In genomic region chr22:43385770-43386641, GRCh38 we compare ENCODE assay signal across 2 cellular contexts.
A peak's percentile ranks its signal among the peaks of the same experiment; 100 is the strongest.
TF ChIP-seq lines count a peak whose summit lies in the region.

No MANE protein-coding gene starts in this region.

TF ChIP-seq in HEK293T, 16 proteins besides CTCF, POLR2A, EP300 and RAD21:
- no peak for TF ChIP-seq HDGF (IDR thresholded peaks at IDR 0.05; ENCODE audit: borderline replicate concordance)
- no peak for TF ChIP-seq ELF4 (IDR thresholded peaks at IDR 0.05)
- TF ChIP-seq CTBP1 (IDR thresholded peaks at IDR 0.05; ENCODE audit: borderline replicate concordance): no peak
- no peak for TF ChIP-seq NFRKB (IDR thresholded peaks at IDR 0.05)
- TF ChIP-seq SUZ12 (IDR thresholded peaks at IDR 0.05): no peak
- no peak for TF ChIP-seq FOXK2 (IDR thresholded peaks at IDR 0.05)
- no peak for TF ChIP-seq ZNF384 (IDR thresholded peaks at IDR 0.05)
- TF ChIP-seq PKNOX1 (IDR thresholded peaks at IDR 0.05): no peak
- TF ChIP-seq LEF1 (IDR thresholded peaks at IDR 0.05; ENCODE audit: borderline replicate concordance): no peak
- TF ChIP-seq L3MBTL2 (conservative IDR thresholded peaks at IDR 0.05): no peak
- TF ChIP-seq ARNT (IDR thresholded peaks at IDR 0.05): no peak
- TF ChIP-seq SP1 (IDR thresholded peaks at IDR 0.05): no peak
- no peak for TF ChIP-seq TARDBP (IDR thresholded peaks at IDR 0.05)

TF ChIP-seq in HepG2, 621 proteins besides CTCF, POLR2A, EP300 and RAD21 (continues in another document):
- TF ChIP-seq XRCC5 (optimal IDR thresholded peaks at IDR 0.05; ENCODE audit: low read length): peak; percentile 66
- TF ChIP-seq KDM4B (CRISPR knock-in tag; IDR thresholded peaks at IDR 0.05): no peak
- no peak for TF ChIP-seq FOSL2 (CRISPR knock-in tag; IDR thresholded peaks at IDR 0.05)
- 0 out of 2 replicates have a peak, but pooled peaks have one; percentile 27 for TF ChIP-seq ZNF124 (CRISPR knock-in tag; IDR thresholded peaks at IDR 0.05)
- TF ChIP-seq SCMH1 (CRISPR knock-in tag; IDR thresholded peaks at IDR 0.05; ENCODE audit: borderline replicate concordance): no peak
- TF ChIP-seq TRIM24 (CRISPR knock-in tag; IDR thresholded peaks at IDR 0.05): no peak
- TF ChIP-seq ZNF292 (CRISPR knock-in tag; IDR thresholded peaks at IDR 0.05; ENCODE audit: borderline replicate concordance, low read depth): no peak
- no peak for TF ChIP-seq AKNA (CRISPR knock-in tag; IDR thresholded peaks at IDR 0.05; ENCODE audit: borderline replicate concordance)
- TF ChIP-seq SATB2 (CRISPR knock-in tag; IDR thresholded peaks at IDR 0.05): no peak
- TF ChIP-seq PREB (CRISPR knock-in tag; IDR thresholded peaks at IDR 0.05): no peak
- TF ChIP-seq ZNF740 (CRISPR knock-in tag; IDR thresholded peaks at IDR 0.05): no peak
- TF ChIP-seq ZNF556 (CRISPR knock-in tag; IDR thresholded peaks at IDR 0.05; ENCODE audit: borderline replicate concordance): no peak
- no peak for TF ChIP-seq ZNF83 (CRISPR knock-in tag; IDR thresholded peaks at IDR 0.05; ENCODE audit: borderline replicate concordance)
- TF ChIP-seq FUBP1 (CRISPR knock-in tag; IDR thresholded peaks at IDR 0.05; ENCODE audit: borderline replicate concordance): no peak
- TF ChIP-seq RXRA (CRISPR knock-in tag; IDR thresholded peaks at IDR 0.05): 0 out of 2 replicates have a peak, but pooled peaks have one; percentile 30
- TF ChIP-seq FOXJ3 (CRISPR knock-in tag; IDR thresholded peaks at IDR 0.05; ENCODE audit: borderline replicate concordance): no peak
- no peak for TF ChIP-seq ZNF503 (CRISPR knock-in tag; IDR thresholded peaks at IDR 0.05)
- TF ChIP-seq MIER2 (CRISPR knock-in tag; IDR thresholded peaks at IDR 0.05): peak; percentile 38; the same call in 1 of the 2 replicates
- no peak for TF ChIP-seq TFDP1 (CRISPR knock-in tag; IDR thresholded peaks at IDR 0.05; ENCODE audit: borderline replicate concordance)
- no peak for TF ChIP-seq TAF15 (IDR thresholded peaks at IDR 0.05; ENCODE audit: low read depth, low read length, poor library complexity, severe bottlenecking)
- 0 out of 2 replicates have a peak, but pooled peaks have one; percentile 17 for TF ChIP-seq BHLHE40 (IDR thresholded peaks at IDR 0.05; ENCODE audit: low read length)
- no peak for TF ChIP-seq ZNF749 (CRISPR knock-in tag; IDR thresholded peaks at IDR 0.05; ENCODE audit: borderline replicate concordance)
- no peak for TF ChIP-seq MAFK (conservative IDR thresholded peaks at IDR 0.05 in 1 of 2, IDR thresholded peaks at IDR 0.05 in 1 of 2; ENCODE audit: low read length in 2 of 2)
- no peak for TF ChIP-seq SP140L (CRISPR knock-in tag; IDR thresholded peaks at IDR 0.05; ENCODE audit: borderline replicate concordance)
- TF ChIP-seq RFX3 (CRISPR knock-in tag; IDR thresholded peaks at IDR 0.05): no peak
- TF ChIP-seq SMC3 (IDR thresholded peaks at IDR 0.05; ENCODE audit: low read length): peak; percentile 68; the same call in 1 of the 2 replicates
- no peak for TF ChIP-seq TERF1 (CRISPR knock-in tag; IDR thresholded peaks at IDR 0.05)
- 0 out of 4 replicates have a peak, but pooled peaks of 1 of the 2 experiments have one; percentile 41 for TF ChIP-seq KLF16 (CRISPR knock-in tag; IDR thresholded peaks at IDR 0.05)
- TF ChIP-seq SIX4 (CRISPR knock-in tag; IDR thresholded peaks at IDR 0.05): no peak
- TF ChIP-seq SRSF4 (IDR thresholded peaks at IDR 0.05; ENCODE audit: low read depth, low read length, poor library complexity, severe bottlenecking): no peak
- TF ChIP-seq KLF9 (CRISPR knock-in tag; IDR thresholded peaks at IDR 0.05; ENCODE audit: low read depth): no peak
- TF ChIP-seq GPN1 (CRISPR knock-in tag; IDR thresholded peaks at IDR 0.05; ENCODE audit: borderline replicate concordance): no peak
- no peak for TF ChIP-seq PCBP1 (IDR thresholded peaks at IDR 0.05; ENCODE audit: borderline replicate concordance, low read depth, low read length)
- TF ChIP-seq HNF1B (CRISPR knock-in tag; IDR thresholded peaks at IDR 0.05): 0 out of 2 replicates have a peak, but pooled peaks have one; percentile 26
- TF ChIP-seq XBP1 (CRISPR knock-in tag; IDR thresholded peaks at IDR 0.05): no peak
- TF ChIP-seq ZNF225 (CRISPR knock-in tag; IDR thresholded peaks at IDR 0.05): no peak
- no peak; the same call in 1 of the 2 replicates for TF ChIP-seq PHF8 (CRISPR knock-in tag; IDR thresholded peaks at IDR 0.05)
- TF ChIP-seq ZNF256 (CRISPR knock-in tag; conservative IDR thresholded peaks at IDR 0.05): no peak
- 0 out of 2 replicates have a peak, but pooled peaks have one; percentile 33 for TF ChIP-seq IRF2 (CRISPR knock-in tag; IDR thresholded peaks at IDR 0.05)
- TF ChIP-seq STAG1 (CRISPR knock-in tag; IDR thresholded peaks at IDR 0.05): peak; percentile 96
- no peak for TF ChIP-seq ZNF280D (CRISPR knock-in tag; IDR thresholded peaks at IDR 0.05)
- peak; percentile 20; the same call in 1 of the 2 replicates for TF ChIP-seq ERF (CRISPR knock-in tag; IDR thresholded peaks at IDR 0.05)
- no peak for TF ChIP-seq ZNF430 (CRISPR knock-in tag; IDR thresholded peaks at IDR 0.05)
- TF ChIP-seq MXD1 (CRISPR knock-in tag; IDR thresholded peaks at IDR 0.05): no peak
